In genomic region chr19:35903550-35904179, GRCh38 we compare ENCODE assay signal across 8 cellular contexts. TPM values are rescaled to one million over a fixed set of nuclear protein-coding genes. Genes with fewer than 3 reads are reported as not detected.
DNase-seq lines count a peak whose midpoint lies in the region; ATAC-seq and TF ChIP-seq lines count a peak whose summit lies in the region.

No MANE protein-coding gene starts in this region.

- H3K4me3 ChIP-seq in AG04449 (ENCODE audit: low read depth, low read length), result peak overlapping the region; percentile 27
- peak overlapping the region; percentile 36 for H3K4me3 ChIP-seq in fibroblast of pulmonary artery (replicated peaks; ENCODE audit: low read depth, low read length)
- peak overlapping the region; percentile 37 for H3K4me3 ChIP-seq in neural progenitor cell

- H3K36me3 Mint-ChIP-seq in activated T-helper 17 cell treated with anti-CD3 and anti-CD28 coated beads, Interleukin-2, amount 50 U/mL, for 72 hours (ENCODE audit: low read depth), result peaks cover 21% of the 10 kb centered on the region
- no peaks in the 10 kb centered on the region for H3K36me3 Mint-ChIP-seq in neural progenitor cell

- H4K20me1 ChIP-seq in neural progenitor cell (ENCODE audit: low read depth), result no peaks in the 10 kb centered on the region

- no peak for TF ChIP-seq CTCF in AG04449 (IDR thresholded peaks at IDR 0.05; ENCODE audit: insufficient read depth, low read length, missing control alignments)
- no peak for TF ChIP-seq CTCF in fibroblast of pulmonary artery (IDR thresholded peaks at IDR 0.05; ENCODE audit: low read length, missing control alignments)
- no peak for TF ChIP-seq CTCF in neural progenitor cell (IDR thresholded peaks at IDR 0.05)

- no peak overlapping the region for H3K9ac ChIP-seq in neural progenitor cell

- no peaks in the 10 kb centered on the region for H3K4me1 ChIP-seq in neural progenitor cell

- H3K79me2 ChIP-seq in neural progenitor cell (ENCODE audit: low read depth), result peaks cover 3% of the 10 kb centered on the region

- no peak overlapping the region for H3K27ac ChIP-seq in neural progenitor cell
- H3K27ac ChIP-seq in substantia nigra (ENCODE audit: low read depth, low read length, poor library complexity, severe bottlenecking), result peak overlapping the region; percentile 66

- ATAC-seq in GM18873 (IDR thresholded peaks at IDR 0.05; ENCODE audit: low FRiP score, unreplicated experiment) (peak; percentile 37), HG03460 (IDR thresholded peaks at IDR 0.05; ENCODE audit: unreplicated experiment) (peak; percentile 43)
- ATAC-seq in activated T-helper 17 cell treated with anti-CD3 and anti-CD28 coated beads, Interleukin-2, amount 50 U/mL, for 72 hours (replicated peaks), result peak; percentile 60

- POLR2A ChIA-PET in AG04449 (lab: Yijun Ruan, JAX), result no interaction called here

- no peaks in the 10 kb centered on the region for H3K27me3 Mint-ChIP-seq in activated T-helper 17 cell treated with anti-CD3 and anti-CD28 coated beads, Interleukin-2, amount 50 U/mL, for 72 hours
- H3K27me3 Mint-ChIP-seq in neural progenitor cell (ENCODE audit: insufficient read depth, low read depth), result peaks cover 21% of the 10 kb centered on the region

- H3K9me3 Mint-ChIP-seq in activated T-helper 17 cell treated with anti-CD3 and anti-CD28 coated beads, Interleukin-2, amount 50 U/mL, for 72 hours, result no peaks in the 10 kb centered on the region
- no peaks in the 10 kb centered on the region for H3K9me3 Mint-ChIP-seq in neural progenitor cell

- peak overlapping the region; percentile 78 for H2AFZ ChIP-seq in neural progenitor cell (replicated peaks)

- H3K9me3 ChIP-seq in neural progenitor cell (ENCODE audit: low read depth), result no peaks in the 10 kb centered on the region

- no peaks in the 10 kb centered on the region for H3K36me3 ChIP-seq in neural progenitor cell

- peak; percentile 17 for DNase-seq in AG04449 (ENCODE audit: low read depth, low spot score)
- peak; percentile 87 for DNase-seq in RKO (ENCODE audit: low spot score)
- peak; percentile 58 for DNase-seq in fibroblast of pulmonary artery (ENCODE audit: low read depth)
- peak; percentile 69 for DNase-seq in neural progenitor cell (ENCODE audit: low spot score)
- DNase-seq in substantia nigra (lab: John Stamatoyannopoulos, UW), result peak in 34 of 49 donors; percentile 18 to 79 (median 42)

- peak overlapping the region; percentile 68 for H3K4me2 ChIP-seq in neural progenitor cell

- peak overlapping the region; percentile 81 for H3K4me3 Mint-ChIP-seq in activated T-helper 17 cell treated with anti-CD3 and anti-CD28 coated beads, Interleukin-2, amount 50 U/mL, for 72 hours
- H3K4me3 Mint-ChIP-seq in neural progenitor cell, result peak overlapping the region; percentile 69

- H3K27me3 ChIP-seq in neural progenitor cell, result peaks cover 29% of the 10 kb centered on the region

- H3K4me1 Mint-ChIP-seq in activated T-helper 17 cell treated with anti-CD3 and anti-CD28 coated beads, Interleukin-2, amount 50 U/mL, for 72 hours, result peaks cover 26% of the 10 kb centered on the region
- peaks cover 39% of the 10 kb centered on the region for H3K4me1 Mint-ChIP-seq in neural progenitor cell

- H3F3A ChIP-seq in neural progenitor cell (ENCODE audit: low read depth), result peaks cover 13% of the 10 kb centered on the region

- H3K27ac Mint-ChIP-seq in activated T-helper 17 cell treated with anti-CD3 and anti-CD28 coated beads, Interleukin-2, amount 50 U/mL, for 72 hours, result peak overlapping the region; percentile 64
- H3K27ac Mint-ChIP-seq in neural progenitor cell, result no peak overlapping the region

- CTCF ChIA-PET in AG04449 (lab: Yijun Ruan, JAX), result interaction anchor here (1.0 to 1.9 kb wide), 2 partner anchors 18 to 27 kb away, joined by 3 to 9 read pairs; no protein-coding TSS in a partner anchor

RNA-seq across cellular contexts. Expression of gene HCST, which starts 1.3 kb away (rescaled TPM):
- total RNA-seq in activated T-helper 17 cell treated with anti-CD3 and anti-CD28 coated beads, Interleukin-2, amount 50 U/mL, for 72 hours, result 10 to 100 TPM; 45.5 to 47.6 TPM
- not detected in 2 replicates for total RNA-seq in neural progenitor cell (ENCODE audit: low replicate concordance)

RNA-seq across cellular contexts. Expression of gene NFKBID, which starts 3.3 kb away (rescaled TPM):
- 100 to 1,000 TPM in 1 of 2 donors, 10 to 100 TPM in 1; 35.8 to 113 TPM for total RNA-seq in activated T-helper 17 cell treated with anti-CD3 and anti-CD28 coated beads, Interleukin-2, amount 50 U/mL, for 72 hours
- 1.3 and 4.7 TPM in 2 replicates for total RNA-seq in neural progenitor cell (ENCODE audit: low replicate concordance)

RNA-seq across cellular contexts. Expression of gene TYROBP, which starts 4.4 kb away (rescaled TPM):
- not detected for total RNA-seq in activated T-helper 17 cell treated with anti-CD3 and anti-CD28 coated beads, Interleukin-2, amount 50 U/mL, for 72 hours
- not detected in 2 replicates for total RNA-seq in neural progenitor cell (ENCODE audit: low replicate concordance)

RNA-seq across cellular contexts. Expression of gene LRFN3, which starts 32.5 kb away (rescaled TPM):
- 10 to 100 TPM in 1 of 2 donors, 1 to 10 TPM in 1; 9.8 to 15.1 TPM for total RNA-seq in activated T-helper 17 cell treated with anti-CD3 and anti-CD28 coated beads, Interleukin-2, amount 50 U/mL, for 72 hours
- total RNA-seq in neural progenitor cell (ENCODE audit: low replicate concordance), result 2.3 and 9.5 TPM in 2 replicates

RNA-seq across cellular contexts. Expression of gene APLP1, which starts 35.3 kb away (rescaled TPM):
- total RNA-seq in activated T-helper 17 cell treated with anti-CD3 and anti-CD28 coated beads, Interleukin-2, amount 50 U/mL, for 72 hours, result 1 to 10 TPM; 2.3 to 2.6 TPM
- total RNA-seq in neural progenitor cell (ENCODE audit: low replicate concordance), result 89.5 and 191 TPM in 2 replicates

Comparison
In these comparisons a context has a peak if more than half of its experiments do, and no peak if none do; other contexts are left out.
1. DNase-seq: peak in every context shown above with its lines; median percentile 87 in RKO; 69 in neural progenitor cell; 58 in fibroblast of pulmonary artery; 42 in substantia nigra; 17 in AG04449.
2. RNA of gene HCST, which starts 1.3 kb away (total RNA-seq): 45.5 to 47.6 TPM in activated T-helper 17 cell treated with anti-CD3 and anti-CD28 coated beads, Interleukin-2, amount 50 U/mL, for 72 hours; not detected in neural progenitor cell; every median in the first group is over 10 times any median in the second.
3. Peak in every context shown above with its lines, with median percentiles within 50 percentile points of each other: H3K4me3 ChIP-seq and ATAC-seq.